In the genomic region with DNA sequence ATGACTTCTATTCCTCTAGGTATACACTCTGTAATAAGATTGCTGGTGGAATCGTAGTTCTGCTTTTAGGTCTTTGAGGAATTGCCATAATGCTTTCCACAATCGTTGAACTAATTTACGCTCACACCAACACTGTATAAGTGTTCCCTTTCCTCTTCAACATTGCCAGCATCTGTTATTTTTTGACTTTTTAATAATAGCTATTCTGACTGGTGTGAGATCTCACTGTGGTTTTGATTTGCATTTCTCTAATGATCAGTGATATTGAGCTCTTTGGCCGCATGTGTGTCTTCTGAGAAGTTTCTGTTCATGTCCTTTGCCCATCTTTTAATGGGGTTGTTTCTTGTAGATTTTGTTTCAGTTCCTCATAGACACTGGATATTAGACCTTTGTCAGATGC, we compare ENCODE assay signal across 11 cellular contexts. TPM values are rescaled to one million over a fixed set of nuclear protein-coding genes. Genes with fewer than 3 reads are reported as not detected.
DNase-seq lines count a peak whose midpoint lies in the region; ATAC-seq and TF ChIP-seq lines count a peak whose summit lies in the region.
"Had no signal": no experiment of that assay in that cellular context is flagged by ENCODE, and none has a peak within 500 bp of the region (broad histone marks: within the 10 kb centered on the region; RNA-seq: fewer than 3 reads in every experiment).

No MANE protein-coding gene starts in this region.

- H3F3A ChIP-seq in SK-N-SH (replicated peaks; ENCODE audit: insufficient read depth) = no peaks in the 10 kb centered on the region

- no peaks in the 10 kb centered on the region for H4K20me1 ChIP-seq in SK-N-SH (ENCODE audit: insufficient read depth)

- no peaks in the 10 kb centered on the region for H3K9me2 ChIP-seq in SK-N-SH

- H3K27me3 Mint-ChIP-seq in activated T-cell treated with anti-CD3 and anti-CD28 coated beads, Interleukin-2, amount 50 U/mL, for 72 hours (ENCODE audit: low read depth) = no peaks in the 10 kb centered on the region
- H3K27me3 Mint-ChIP-seq in activated T-cell treated with anti-CD3 and anti-CD28 coated beads, Interleukin-2, amount 50 U/mL, for 4 hours (ENCODE audit: low read depth) = no peaks in the 10 kb centered on the region
- H3K27me3 Mint-ChIP-seq in naive thymus-derived CD8-positive, alpha-beta T cell = no peaks in the 10 kb centered on the region

- DNase-seq in activated T-cell treated with anti-CD3 and anti-CD28 coated beads, Interleukin-2, amount 50 U/mL, for 72 hours = no peak
- no peak for DNase-seq in activated T-cell treated with anti-CD3 and anti-CD28 coated beads, Interleukin-2, amount 50 U/mL, for 4 hours
- DNase-seq in naive thymus-derived CD8-positive, alpha-beta T cell = no peak
- DNase-seq in SK-N-SH (no peak), caudate nucleus (lab: John Stamatoyannopoulos, UW) (no peak)
- no peak for DNase-seq in stimulated activated CD4-positive, alpha-beta T cell treated with anti-CD3 and anti-CD28 coated beads, Interleukin-2, amount 100 ng/mL, for 24 hours
- DNase-seq: ACHN, cerebellar nuclear complex, spleen had no signal

- no peaks in the 10 kb centered on the region for H3K27me3 ChIP-seq in SK-N-SH (ENCODE audit: insufficient read depth)
- H3K27me3 ChIP-seq: spleen had no signal

- H3K9ac ChIP-seq in SK-N-SH = no peak overlapping the region

- no peak for ATAC-seq in activated T-cell treated with anti-CD3 and anti-CD28 coated beads, Interleukin-2, amount 50 U/mL, for 72 hours (replicated peaks in 1 of 2)
- no peak for ATAC-seq in activated T-cell treated with anti-CD3 and anti-CD28 coated beads, Interleukin-2, amount 50 U/mL, for 4 hours
- ATAC-seq in GM21717 (IDR thresholded peaks at IDR 0.05; ENCODE audit: unreplicated experiment) (peak; percentile 92), HG03354 (IDR thresholded peaks at IDR 0.05; ENCODE audit: poor library complexity, severe bottlenecking, unreplicated experiment) (peak; percentile 98)
- ATAC-seq in naive thymus-derived CD8-positive, alpha-beta T cell = no peak

- H3K36me3 Mint-ChIP-seq in activated T-cell treated with anti-CD3 and anti-CD28 coated beads, Interleukin-2, amount 50 U/mL, for 72 hours (ENCODE audit: insufficient read depth in 2 of 2) = peaks cover 27 to 41% of the 10 kb centered on the region in 2 donors
- H3K36me3 Mint-ChIP-seq in activated T-cell treated with anti-CD3 and anti-CD28 coated beads, Interleukin-2, amount 50 U/mL, for 4 hours (ENCODE audit: insufficient read depth) = peaks cover 60% of the 10 kb centered on the region
- H3K36me3 Mint-ChIP-seq in naive thymus-derived CD8-positive, alpha-beta T cell = peaks cover 17 to 89% (median 61%) of the 10 kb centered on the region in 3 donors

- peaks cover 4 to 9% of the 10 kb centered on the region in 2 donors for H3K9me3 Mint-ChIP-seq in activated T-cell treated with anti-CD3 and anti-CD28 coated beads, Interleukin-2, amount 50 U/mL, for 72 hours
- H3K9me3 Mint-ChIP-seq in activated T-cell treated with anti-CD3 and anti-CD28 coated beads, Interleukin-2, amount 50 U/mL, for 4 hours = peaks cover 6% of the 10 kb centered on the region
- H3K9me3 Mint-ChIP-seq in naive thymus-derived CD8-positive, alpha-beta T cell = peaks cover 0 to 5% (median 0%) of the 10 kb centered on the region in 9 donors

- no peak overlapping the region for H3K4me3 Mint-ChIP-seq in activated T-cell treated with anti-CD3 and anti-CD28 coated beads, Interleukin-2, amount 50 U/mL, for 72 hours
- no peak overlapping the region for H3K4me3 Mint-ChIP-seq in activated T-cell treated with anti-CD3 and anti-CD28 coated beads, Interleukin-2, amount 50 U/mL, for 4 hours
- H3K4me3 Mint-ChIP-seq in naive thymus-derived CD8-positive, alpha-beta T cell = peak overlapping the region in 6 of 10 donors; percentile 8 to 65 (median 42)

- WGBS in SK-N-SH (ENCODE audit: low lambda C conversion rate) = 94% methylated on average over 4 of the region's 4 CpGs

- no peak for TF ChIP-seq RAD21 in SK-N-SH (IDR thresholded peaks at IDR 0.05; ENCODE audit: low read length)

- H3K27ac Mint-ChIP-seq in activated T-cell treated with anti-CD3 and anti-CD28 coated beads, Interleukin-2, amount 50 U/mL, for 72 hours = peak overlapping the region; percentile 44
- peak overlapping the region; percentile 36 to 89 (median 74) for H3K27ac Mint-ChIP-seq in naive thymus-derived CD8-positive, alpha-beta T cell

- CTCF ChIA-PET in SK-N-SH (lab: Yijun Ruan, JAX) = interaction anchor here (1.8 kb wide), 1 partner anchor 11 kb away, joined by 14 read pairs; no protein-coding TSS in a partner anchor

- TF ChIP-seq CTCF in SK-N-SH (IDR thresholded peaks at IDR 0.05) = no peak

- peaks cover 30% of the 10 kb centered on the region for H3K4me1 Mint-ChIP-seq in activated T-cell treated with anti-CD3 and anti-CD28 coated beads, Interleukin-2, amount 50 U/mL, for 72 hours (ENCODE audit: low read depth)
- H3K4me1 Mint-ChIP-seq in activated T-cell treated with anti-CD3 and anti-CD28 coated beads, Interleukin-2, amount 50 U/mL, for 4 hours (ENCODE audit: low read depth) = peaks cover 62% of the 10 kb centered on the region
- H3K4me1 Mint-ChIP-seq in naive thymus-derived CD8-positive, alpha-beta T cell = peaks cover 43 to 84% (median 74%) of the 10 kb centered on the region in 4 donors

- H3K36me3 ChIP-seq in SK-N-SH (replicated peaks in 1 of 2; ENCODE audit: control insufficient read depth in 1 of 2, insufficient read depth in 2 of 2, low read length in 1 of 2) = peaks cover 36 to 75% of the 10 kb centered on the region in 2 experiments

- no peak overlapping the region for H3K4me3 ChIP-seq in SK-N-SH (ENCODE audit: low read depth in 2 of 2, low read length in 1 of 2)
- H3K4me3 ChIP-seq: spleen had no signal

- 0 out of 2 replicates have a peak, but pooled peaks cover 11% of the 10 kb centered on the region for H3K9me3 ChIP-seq in SK-N-SH

- H2AFZ ChIP-seq in SK-N-SH (ENCODE audit: low read depth) = no peak overlapping the region

- POLR2A ChIA-PET in naive thymus-derived CD8-positive, alpha-beta T cell (lab: Charles Lee) = interaction anchor here (4.0 kb wide), 1 partner anchor 13 kb away, joined by 19 read pairs; the partner anchor contains the start of gene NXPE3
- POLR2A ChIA-PET in SK-N-SH (lab: Yijun Ruan, JAX) = no interaction called here

- H3K4me2 ChIP-seq in SK-N-SH = no peak overlapping the region

- H3K27ac ChIP-seq in SK-N-SH (ENCODE audit: low read depth in 2 of 2, low read length in 1 of 2) = no peak overlapping the region
- no peak overlapping the region for H3K27ac ChIP-seq in caudate nucleus (ENCODE audit: low read depth, low read length)

- TF ChIP-seq EP300 in SK-N-SH (IDR thresholded peaks at IDR 0.05; ENCODE audit: borderline replicate concordance in 1 of 2, low read depth in 1 of 2, low read length in 1 of 2) = no peak

- H3K4me1 ChIP-seq in SK-N-SH (ENCODE audit: control insufficient read depth in 1 of 2, insufficient read depth in 2 of 2, low read depth in 1 of 2, low read length in 1 of 2) = no peaks in the 10 kb centered on the region

- peaks cover 43% of the 10 kb centered on the region for H3K79me2 ChIP-seq in SK-N-SH (ENCODE audit: insufficient read depth)

TF ChIP-seq in SK-N-SH, 30 proteins besides CTCF, POLR2A, EP300 and RAD21 (continues in another document):
- TF ChIP-seq FOSL2 (IDR thresholded peaks at IDR 0.05; ENCODE audit: borderline replicate concordance, low read depth) = no peak
- no peak for TF ChIP-seq SIN3A (IDR thresholded peaks at IDR 0.05; ENCODE audit: borderline replicate concordance, low read depth, low read length)
- no peak for TF ChIP-seq MXI1 (IDR thresholded peaks at IDR 0.05; ENCODE audit: low read depth, low read length)
- TF ChIP-seq, protein P1, sequence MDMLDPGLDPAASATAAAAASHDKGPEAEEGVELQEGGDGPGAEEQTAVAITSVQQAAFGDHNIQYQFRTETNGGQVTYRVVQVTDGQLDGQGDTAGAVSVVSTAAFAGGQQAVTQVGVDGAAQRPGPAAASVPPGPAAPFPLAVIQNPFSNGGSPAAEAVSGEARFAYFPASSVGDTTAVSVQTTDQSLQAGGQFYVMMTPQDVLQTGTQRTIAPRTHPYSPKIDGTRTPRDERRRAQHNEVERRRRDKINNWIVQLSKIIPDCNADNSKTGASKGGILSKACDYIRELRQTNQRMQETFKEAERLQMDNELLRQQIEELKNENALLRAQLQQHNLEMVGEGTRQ (IDR thresholded peaks at IDR 0.05; ENCODE audit: borderline replicate concordance, low read depth, low read length) = no peak

RNA-seq across cellular contexts. Expression of gene NXPE3, which starts 12.8 kb away (rescaled TPM):
- total RNA-seq in activated T-cell treated with anti-CD3 and anti-CD28 coated beads, Interleukin-2, amount 50 U/mL, for 72 hours = 10 to 100 TPM; 22.7 to 25.0 TPM
- 10 to 100 TPM; 13.8 to 14.1 (median 13.8) TPM for total RNA-seq in activated T-cell treated with anti-CD3 and anti-CD28 coated beads, Interleukin-2, amount 50 U/mL, for 4 hours
- total RNA-seq in naive thymus-derived CD8-positive, alpha-beta T cell = 10 to 100 TPM; 38.3 to 40.0 TPM
- polyA plus RNA-seq in naive thymus-derived CD8-positive, alpha-beta T cell = 10 to 100 TPM; 32.5 to 61.0 (median 50.2) TPM
- polyA plus RNA-seq in SK-N-SH (2012; rRNA removed) = 21.3 and 25.1 TPM in 2 replicates
- 20.0 and 23.3 TPM in 2 replicates for polyA plus RNA-seq in SK-N-SH (2012; cell fraction: cytosol; rRNA removed)
- polyA plus RNA-seq in SK-N-SH (2012; cell fraction: nucleus; rRNA removed) = 14.5 and 18.3 TPM in 2 replicates

RNA-seq across cellular contexts. Expression of gene NFKBIZ, which starts 57.5 kb away (rescaled TPM):
- total RNA-seq in activated T-cell treated with anti-CD3 and anti-CD28 coated beads, Interleukin-2, amount 50 U/mL, for 72 hours = 100 to 1,000 TPM; 116 to 208 TPM
- total RNA-seq in activated T-cell treated with anti-CD3 and anti-CD28 coated beads, Interleukin-2, amount 50 U/mL, for 4 hours = 10 to 100 TPM; 54.9 to 93.3 (median 88.8) TPM
- 100 to 1,000 TPM; 148 to 151 TPM for total RNA-seq in naive thymus-derived CD8-positive, alpha-beta T cell
- polyA plus RNA-seq in naive thymus-derived CD8-positive, alpha-beta T cell = 10 to 100 TPM in 2 of 3 donors, 1 to 10 TPM in 1; 9.3 to 23.6 (median 20.2) TPM
- polyA plus RNA-seq in SK-N-SH (2012; rRNA removed) = 59.9 and 70.9 TPM in 2 replicates
- polyA plus RNA-seq in SK-N-SH (2012; cell fraction: cytosol; rRNA removed) = 28.0 and 28.4 TPM in 2 replicates
- 221 and 343 TPM in 2 replicates for polyA plus RNA-seq in SK-N-SH (2012; cell fraction: nucleus; rRNA removed)

Comparison
In these comparisons a context has a peak if more than half of its experiments do, and no peak if none do; other contexts are left out.
1. ATAC-seq: peak in GM21717 (single experiment) and HG03354 (single experiment); none in activated T-cell treated with anti-CD3 and anti-CD28 coated beads, Interleukin-2, amount 50 U/mL, for 72 hours (0 of 2), activated T-cell treated with anti-CD3 and anti-CD28 coated beads, Interleukin-2, amount 50 U/mL, for 4 hours (0 of 2) and naive thymus-derived CD8-positive, alpha-beta T cell (0 of 2).
2. H3K4me3 Mint-ChIP-seq: peak in naive thymus-derived CD8-positive, alpha-beta T cell (6 of 10); none in activated T-cell treated with anti-CD3 and anti-CD28 coated beads, Interleukin-2, amount 50 U/mL, for 72 hours (0 of 2) and activated T-cell treated with anti-CD3 and anti-CD28 coated beads, Interleukin-2, amount 50 U/mL, for 4 hours (single experiment).